In genomic region chr3:195774917-195775316, GRCh38 we compare ENCODE assay signal across 8 cellular contexts. TPM values are rescaled to one million over a fixed set of nuclear protein-coding genes. Genes with fewer than 3 reads are reported as not detected.
DNase-seq lines count a peak whose midpoint lies in the region; ATAC-seq, FAIRE-seq and TF ChIP-seq lines count a peak whose summit lies in the region.

No MANE protein-coding gene starts in this region.

- H3K27me3 Mint-ChIP-seq in activated CD8-positive, alpha-beta memory T cell treated with anti-CD3 and anti-CD28 coated beads, Interleukin-2, amount 10 ng/mL, durations not matched to agents 7 days and 5 days: no peaks in the 10 kb centered on the region

- H3K27ac ChIP-seq in psoas muscle: no peak overlapping the region

- no peak for FAIRE-seq in H54 (lab: Jason Lieb, UNC)

- no peaks in the 10 kb centered on the region for H3K9me3 ChIP-seq in psoas muscle

- no peak overlapping the region for H3K4me3 ChIP-seq in BJ (ENCODE audit: low read depth, low read length)
- no peak overlapping the region for H3K4me3 ChIP-seq in foreskin fibroblast (ENCODE audit: low read depth in 1 of 2, low read length in 2 of 2)
- no peak overlapping the region for H3K4me3 ChIP-seq in psoas muscle

- WGBS in psoas muscle, 3 donors: 17 to 19% (median 17%) methylated on average over 13 of the region's 13 CpGs

- peak; percentile 61 to 91 (median 76) for ATAC-seq in psoas muscle
- no peak for ATAC-seq in activated CD8-positive, alpha-beta memory T cell treated with anti-CD3 and anti-CD28 coated beads, Interleukin-2, amount 10 ng/mL, durations not matched to agents 7 days and 5 days
- no peak for ATAC-seq in GM19452 (IDR thresholded peaks at IDR 0.05; ENCODE audit: unreplicated experiment)

- intact Hi-C loops in psoas muscle (cut with DNase I): no loop called here

- no peak for TF ChIP-seq POLR2A in H54 (IDR thresholded peaks at IDR 0.05; ENCODE audit: low read depth, low read length)

- H3K27ac Mint-ChIP-seq in activated CD8-positive, alpha-beta memory T cell treated with anti-CD3 and anti-CD28 coated beads, Interleukin-2, amount 10 ng/mL, durations not matched to agents 7 days and 5 days: no peak overlapping the region

- no peaks in the 10 kb centered on the region for H3K4me1 ChIP-seq in psoas muscle

- H3K36me3 ChIP-seq in BJ (ENCODE audit: control insufficient read depth, insufficient read depth, low read length) (no peaks in the 10 kb centered on the region), psoas muscle (ENCODE audit: insufficient read depth in 1 of 2, low read depth in 1 of 2) (no peaks in the 10 kb centered on the region)

- POLR2A ChIA-PET in BJ (lab: Charles Lee): no interaction called here

- no peak overlapping the region for H3K4me3 Mint-ChIP-seq in activated CD8-positive, alpha-beta memory T cell treated with anti-CD3 and anti-CD28 coated beads, Interleukin-2, amount 10 ng/mL, durations not matched to agents 7 days and 5 days

- peaks cover 10% of the 10 kb centered on the region for H3K36me3 Mint-ChIP-seq in activated CD8-positive, alpha-beta memory T cell treated with anti-CD3 and anti-CD28 coated beads, Interleukin-2, amount 10 ng/mL, durations not matched to agents 7 days and 5 days

- H3K27me3 ChIP-seq in BJ (ENCODE audit: control insufficient read depth, insufficient read depth, low read length) (no peaks in the 10 kb centered on the region), psoas muscle (ENCODE audit: insufficient read depth in 3 of 3, low read length in 2 of 3) (no peaks in the 10 kb centered on the region)

- TF ChIP-seq CTCF in BJ (IDR thresholded peaks at IDR 0.05; ENCODE audit: insufficient read depth, low read depth, low read length) (peak; percentile 46), foreskin fibroblast (IDR thresholded peaks at IDR 0.05; ENCODE audit: low read depth, low read length) (peak; percentile 11), psoas muscle (IDR thresholded peaks at IDR 0.05) (peak; percentile 49)

- CTCF ChIA-PET in BJ (lab: Yijun Ruan, JAX): no interaction called here
- CTCF ChIA-PET in activated CD8-positive, alpha-beta memory T cell treated with anti-CD3 and anti-CD28 coated beads, Interleukin-2, amount 10 ng/mL, durations not matched to agents 7 days and 5 days (lab: Charles Lee): no interaction called here

- DNase-seq in BJ (ENCODE audit: low read depth) (no peak), H54 (ENCODE audit: insufficient read length, low spot score) (peak; percentile 74), RKO (ENCODE audit: low spot score) (peak; percentile 18), foreskin fibroblast (peak; percentile 16 to 58), psoas muscle (peak; percentile 76 to 80)
- no peak for DNase-seq in central memory CD4-positive, alpha-beta T cell
- DNase-seq in activated CD8-positive, alpha-beta memory T cell treated with anti-CD3 and anti-CD28 coated beads, Interleukin-2, amount 10 ng/mL, durations not matched to agents 7 days and 5 days: no peak

- H3K4me1 Mint-ChIP-seq in activated CD8-positive, alpha-beta memory T cell treated with anti-CD3 and anti-CD28 coated beads, Interleukin-2, amount 10 ng/mL, durations not matched to agents 7 days and 5 days: peaks cover 13% of the 10 kb centered on the region

- peaks cover 15% of the 10 kb centered on the region for H3K9me3 Mint-ChIP-seq in activated CD8-positive, alpha-beta memory T cell treated with anti-CD3 and anti-CD28 coated beads, Interleukin-2, amount 10 ng/mL, durations not matched to agents 7 days and 5 days (ENCODE audit: low read depth)

RNA-seq across cellular contexts. Expression of gene MUC4, which starts 36.8 kb away (rescaled TPM):
- polyA plus RNA-seq in BJ (2011; rRNA removed) (not detected in 2 replicates), psoas muscle (under 1 TPM in 1 of 3 donors, not detected in 2; 0.01 TPM)
- polyA minus RNA-seq in BJ (2011; rRNA and poly(A)+ RNA removed): under 0.01 TPM in 1 of 2 replicates, not detected in the other
- total RNA-seq in psoas muscle: under 1 TPM in 2 of 4 donors, not detected in 2; 0.02 to 0.08 TPM
- total RNA-seq in activated CD8-positive, alpha-beta memory T cell treated with anti-CD3 and anti-CD28 coated beads, Interleukin-2, amount 10 ng/mL, durations not matched to agents 7 days and 5 days: under 1 TPM; 0.03 to 0.26 TPM

RNA-seq across cellular contexts. Expression of gene MUC20, which starts 54.1 kb away (rescaled TPM):
- polyA plus RNA-seq in BJ (2011; rRNA removed) (0.17 and 0.48 TPM in 2 replicates), psoas muscle (1 to 10 TPM; 1.3 to 2.1 (median 1.4) TPM)
- 0.26 and 0.57 TPM in 2 replicates for polyA minus RNA-seq in BJ (2011; rRNA and poly(A)+ RNA removed)
- total RNA-seq in psoas muscle: 1 to 10 TPM; 1.4 to 3.9 (median 1.6) TPM
- total RNA-seq in activated CD8-positive, alpha-beta memory T cell treated with anti-CD3 and anti-CD28 coated beads, Interleukin-2, amount 10 ng/mL, durations not matched to agents 7 days and 5 days: 1 to 10 TPM in 1 of 2 experiments, under 1 TPM in 1; 0.85 to 1.9 TPM

Comparison
In these comparisons a context has a peak if more than half of its experiments do, and no peak if none do; other contexts are left out.
1. DNase-seq: peak in H54 (single experiment), RKO (single experiment), foreskin fibroblast (2 of 2) and psoas muscle (2 of 2); none in BJ (single experiment), central memory CD4-positive, alpha-beta T cell (single experiment) and activated CD8-positive, alpha-beta memory T cell treated with anti-CD3 and anti-CD28 coated beads, Interleukin-2, amount 10 ng/mL, durations not matched to agents 7 days and 5 days (single experiment).
2. ATAC-seq: peak in psoas muscle (4 of 4); none in activated CD8-positive, alpha-beta memory T cell treated with anti-CD3 and anti-CD28 coated beads, Interleukin-2, amount 10 ng/mL, durations not matched to agents 7 days and 5 days (single experiment) and GM19452 (single experiment).
3. Peak in every context shown above with its lines, with median percentiles within 50 percentile points of each other: CTCF ChIP-seq.